17 cellular contexts compared by ENCODE assay signal in the genomic region with DNA sequence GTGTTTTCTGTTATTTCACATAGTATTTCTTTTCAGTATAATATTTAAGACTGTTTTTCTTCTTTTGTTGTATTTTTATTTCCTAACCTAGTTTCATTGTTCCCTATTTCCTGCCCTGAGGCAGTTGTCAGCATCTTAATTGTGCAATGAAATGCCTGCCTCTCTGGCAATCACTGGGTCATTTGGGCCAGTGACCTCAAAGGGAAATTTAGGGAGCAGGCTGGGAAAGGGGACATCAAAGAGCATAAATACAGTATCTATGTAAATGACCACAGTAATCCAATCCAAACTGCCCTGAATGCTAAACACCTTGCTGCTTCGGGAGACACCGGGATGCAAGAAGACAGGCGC.
DNase-seq lines count a peak whose midpoint lies in the region; ATAC-seq and TF ChIP-seq lines count a peak whose summit lies in the region.
"Had no signal": no experiment of that assay in that cellular context is flagged by ENCODE, and none has a peak within 500 bp of the region (broad histone marks: within the 10 kb centered on the region; RNA-seq: fewer than 3 reads in every experiment).

No MANE protein-coding gene starts in this region.

- H3K36me3 ChIP-seq in ectodermal cell (ENCODE audit: control insufficient read depth, insufficient read depth, low read length), result no peaks in the 10 kb centered on the region
- peaks cover 27% of the 10 kb centered on the region for H3K36me3 ChIP-seq in lower lobe of right lung
- H3K36me3 ChIP-seq: prostate gland had no signal

- POLR2A ChIA-PET in HEK293T (lab: Yijun Ruan, JAX), result no interaction called here

- H3K36me3 Mint-ChIP-seq in neural crest cell (ENCODE audit: low read depth), result peaks cover 12% of the 10 kb centered on the region

- H3K4me1 Mint-ChIP-seq in neural crest cell, result peaks cover 29% of the 10 kb centered on the region

- 67 to 70% methylated on average over 3 of the region's 3 CpGs for WGBS in ectodermal cell, 2 experiments

- H3K27me3 ChIP-seq in ectodermal cell (ENCODE audit: control insufficient read depth, insufficient read depth, low read length, poor library complexity, severe bottlenecking) (no peaks in the 10 kb centered on the region), lower lobe of right lung (ENCODE audit: low read depth) (no peaks in the 10 kb centered on the region)
- H3K27me3 ChIP-seq: SJCRH30 had no signal

- peaks cover 3% of the 10 kb centered on the region for H3K9me3 Mint-ChIP-seq in neural crest cell
- H3K9me3 Mint-ChIP-seq: activated CD8-positive, alpha-beta T cell treated with anti-CD3 and anti-CD28 coated beads for 36 hours had no signal

- intact Hi-C loops in lower lobe of right lung (cut with DNase I), result no loop called here

- DNase-seq in EH (ENCODE audit: low read depth), result peak; percentile 32
- peak; percentile 67 for DNase-seq in M059J (ENCODE audit: low read depth)
- DNase-seq in neural crest cell (ENCODE audit: low read depth, low spot score), result no peak
- DNase-seq in lower lobe of right lung, result no peak
- DNase-seq in HEK293T (ENCODE audit: extremely low spot score), result no peak
- no peak for DNase-seq in amniotic stem cell (lab: John Stamatoyannopoulos, UW)
- DNase-seq in LoVo (ENCODE audit: low spot score), result no peak
- DNase-seq: activated CD8-positive, alpha-beta T cell treated with anti-CD3 and anti-CD28 coated beads for 36 hours; anterior cingulate cortex; C1 segment of cervical spinal cord; DMS79 treated with DMSO at 0.1 percent for 48 hours; MM.1S; NCI-H2107; NK-92 treated with Interleukin-12 subunit alpha and Interleukin-12 subunit beta, amount 100 ng/mL, for 24 hours; SJCRH30 had no signal

- no peak for ATAC-seq in lower lobe of right lung
- ATAC-seq: activated CD8-positive, alpha-beta T cell treated with anti-CD3 and anti-CD28 coated beads for 36 hours had no signal

- H3K27ac Mint-ChIP-seq in neural crest cell (ENCODE audit: unreplicated experiment), result peak overlapping the region; percentile 24
- H3K27ac Mint-ChIP-seq: activated CD8-positive, alpha-beta T cell treated with anti-CD3 and anti-CD28 coated beads for 36 hours had no signal

- H3K4me1 ChIP-seq in ectodermal cell (ENCODE audit: control insufficient read depth, insufficient read depth, low read length) (peaks cover 14% of the 10 kb centered on the region), lower lobe of right lung (peaks cover 16% of the 10 kb centered on the region)
- H3K4me1 ChIP-seq: prostate gland had no signal

- H3K27me3 Mint-ChIP-seq in neural crest cell (ENCODE audit: low read depth), result no peaks in the 10 kb centered on the region
- H3K27me3 Mint-ChIP-seq: activated CD8-positive, alpha-beta T cell treated with anti-CD3 and anti-CD28 coated beads for 36 hours had no signal

- TF ChIP-seq CTCF in neural crest cell (conservative IDR thresholded peaks at IDR 0.05) (no peak), lower lobe of right lung (IDR thresholded peaks at IDR 0.05) (no peak)

- peak overlapping the region; percentile 16 for H3K4me3 Mint-ChIP-seq in neural crest cell
- H3K4me3 Mint-ChIP-seq: activated CD8-positive, alpha-beta T cell treated with anti-CD3 and anti-CD28 coated beads for 36 hours had no signal

- no peak overlapping the region for H3K4me3 ChIP-seq in ectodermal cell (ENCODE audit: insufficient read depth, low read depth, low read length)
- no peak overlapping the region for H3K4me3 ChIP-seq in lower lobe of right lung
- H3K4me3 ChIP-seq: prostate gland, SJCRH30 had no signal

- peak overlapping the region; percentile 65 for H3K27ac ChIP-seq in ectodermal cell (ENCODE audit: insufficient read depth, low read depth, low read length, poor library complexity, severe bottlenecking)
- H3K27ac ChIP-seq in lower lobe of right lung, result no peak overlapping the region
- H3K27ac ChIP-seq: prostate gland, SJCRH30 had no signal

- no peaks in the 10 kb centered on the region for H3K9me3 ChIP-seq in ectodermal cell (ENCODE audit: control insufficient read depth, low read length)
- H3K9me3 ChIP-seq in lower lobe of right lung, result no peaks in the 10 kb centered on the region
- H3K9me3 ChIP-seq: prostate gland, SJCRH30 had no signal

- CTCF ChIA-PET in HEK293T (lab: Yijun Ruan, JAX), result no interaction called here

TF ChIP-seq in HEK293T, 16 proteins besides CTCF, POLR2A, EP300 and RAD21:
- TF ChIP-seq ARNT (IDR thresholded peaks at IDR 0.05) (no peak), CTBP1 (IDR thresholded peaks at IDR 0.05; ENCODE audit: borderline replicate concordance) (no peak), TARDBP (IDR thresholded peaks at IDR 0.05) (no peak), ELF4 (IDR thresholded peaks at IDR 0.05) (no peak), FOXM1 (IDR thresholded peaks at IDR 0.05; ENCODE audit: borderline replicate concordance) (no peak), SUZ12 (IDR thresholded peaks at IDR 0.05) (no peak), SP1 (IDR thresholded peaks at IDR 0.05) (no peak), FOXA1 (IDR thresholded peaks at IDR 0.05) (no peak), L3MBTL2 (conservative IDR thresholded peaks at IDR 0.05) (no peak), NFRKB (IDR thresholded peaks at IDR 0.05) (no peak), LEF1 (IDR thresholded peaks at IDR 0.05; ENCODE audit: borderline replicate concordance) (no peak), HDGF (IDR thresholded peaks at IDR 0.05; ENCODE audit: borderline replicate concordance) (no peak), FOXK2 (IDR thresholded peaks at IDR 0.05) (no peak), BHLHE40 (IDR thresholded peaks at IDR 0.05; ENCODE audit: borderline replicate concordance) (no peak), ZNF384 (IDR thresholded peaks at IDR 0.05) (no peak)
- TF ChIP-seq, protein P1, sequence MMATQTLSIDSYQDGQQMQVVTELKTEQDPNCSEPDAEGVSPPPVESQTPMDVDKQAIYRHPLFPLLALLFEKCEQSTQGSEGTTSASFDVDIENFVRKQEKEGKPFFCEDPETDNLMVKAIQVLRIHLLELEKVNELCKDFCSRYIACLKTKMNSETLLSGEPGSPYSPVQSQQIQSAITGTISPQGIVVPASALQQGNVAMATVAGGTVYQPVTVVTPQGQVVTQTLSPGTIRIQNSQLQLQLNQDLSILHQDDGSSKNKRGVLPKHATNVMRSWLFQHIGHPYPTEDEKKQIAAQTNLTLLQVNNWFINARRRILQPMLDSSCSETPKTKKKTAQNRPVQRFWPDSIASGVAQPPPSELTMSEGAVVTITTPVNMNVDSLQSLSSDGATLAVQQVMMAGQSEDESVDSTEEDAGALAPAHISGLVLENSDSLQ (IDR thresholded peaks at IDR 0.05), result no peak

Comparison
In these comparisons a context has a peak if more than half of its experiments do, and no peak if none do; other contexts are left out.
1. DNase-seq: peak in EH (single experiment) and M059J (single experiment); none in neural crest cell (single experiment), lower lobe of right lung (single experiment), HEK293T (single experiment), amniotic stem cell (single experiment) and LoVo (single experiment).